Comparison of ENCODE assay signal across 1 cellular context in genomic region chr22:35824256-35824655, GRCh38.
TF ChIP-seq lines count a peak whose summit lies in the region.

No MANE protein-coding gene starts in this region.

TF ChIP-seq in HepG2, 621 proteins besides CTCF, POLR2A, EP300 and RAD21 (continued from another document):
- no peak for TF ChIP-seq ZNF407 (CRISPR knock-in tag; IDR thresholded peaks at IDR 0.05; ENCODE audit: not compliant biosample characterization)
- peak; percentile 58; the same call in 1 of the 2 replicates for TF ChIP-seq NFKBIZ (CRISPR knock-in tag; IDR thresholded peaks at IDR 0.05)
- no peak for TF ChIP-seq ZNF337 (CRISPR knock-in tag; IDR thresholded peaks at IDR 0.05; ENCODE audit: borderline replicate concordance, low read depth)
- TF ChIP-seq SRSF1 (optimal IDR thresholded peaks at IDR 0.05; ENCODE audit: low read depth, low read length), result no peak
- TF ChIP-seq PHF21A (CRISPR knock-in tag; IDR thresholded peaks at IDR 0.05), result no peak
- no peak for TF ChIP-seq RBM22 (optimal IDR thresholded peaks at IDR 0.05; ENCODE audit: low read length)
- no peak for TF ChIP-seq KLF9 (CRISPR knock-in tag; IDR thresholded peaks at IDR 0.05; ENCODE audit: low read depth)
- TF ChIP-seq ZNF572 (CRISPR knock-in tag; IDR thresholded peaks at IDR 0.05), result no peak
- TF ChIP-seq NR2F6 (IDR thresholded peaks at IDR 0.05), result peak; percentile 48; the same call in 1 of the 2 replicates
- peak; percentile 66; the same call in 1 of the 2 replicates for TF ChIP-seq NR2F6 (CRISPR knock-in tag; IDR thresholded peaks at IDR 0.05)
- TF ChIP-seq ZNF644 (CRISPR knock-in tag; IDR thresholded peaks at IDR 0.05; ENCODE audit: low read depth), result 0 out of 2 replicates have a peak, but pooled peaks have one; percentile 41
- no peak for TF ChIP-seq EED (CRISPR knock-in tag; IDR thresholded peaks at IDR 0.05)
- peak; percentile 93 for TF ChIP-seq FOXA3 (CRISPR knock-in tag; IDR thresholded peaks at IDR 0.05)
- peak; percentile 80 for TF ChIP-seq FOXP4 (CRISPR knock-in tag; IDR thresholded peaks at IDR 0.05)
- TF ChIP-seq STAT5B (CRISPR knock-in tag; IDR thresholded peaks at IDR 0.05), result no peak
- TF ChIP-seq GATAD2A (CRISPR knock-in tag; IDR thresholded peaks at IDR 0.05), result peak; percentile 98
